ENCODE assay signal across 1 cellular context in the genomic region with DNA sequence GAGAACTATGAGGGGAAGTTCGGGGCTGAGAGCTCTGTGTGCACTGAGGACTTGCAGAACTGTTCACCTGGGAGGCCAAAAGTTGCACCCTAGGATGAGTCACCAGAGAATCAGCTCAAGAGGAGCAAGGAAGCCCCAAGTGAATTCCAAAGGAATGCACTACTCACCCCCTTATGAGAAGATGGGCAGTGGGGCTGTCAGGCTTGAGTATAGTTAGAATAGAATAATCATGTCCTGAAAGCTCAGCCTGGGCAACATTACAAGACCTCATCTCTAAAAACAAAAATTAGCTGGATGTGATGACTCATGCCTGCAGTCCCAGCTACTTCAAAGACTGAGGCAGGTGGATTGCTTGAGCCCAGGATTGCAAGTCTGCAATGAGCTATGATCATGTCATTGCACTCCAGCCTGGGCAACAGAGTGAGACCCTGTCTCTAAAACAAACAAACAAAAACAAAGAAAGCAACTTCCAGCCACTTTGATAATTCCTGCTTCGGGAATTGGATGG.
TF ChIP-seq lines count a peak whose summit lies in the region.

No MANE protein-coding gene starts in this region.

TF ChIP-seq in WTC11, 78 proteins besides CTCF, POLR2A, EP300 and RAD21 (continued from another document):
- TF ChIP-seq, protein P1, sequence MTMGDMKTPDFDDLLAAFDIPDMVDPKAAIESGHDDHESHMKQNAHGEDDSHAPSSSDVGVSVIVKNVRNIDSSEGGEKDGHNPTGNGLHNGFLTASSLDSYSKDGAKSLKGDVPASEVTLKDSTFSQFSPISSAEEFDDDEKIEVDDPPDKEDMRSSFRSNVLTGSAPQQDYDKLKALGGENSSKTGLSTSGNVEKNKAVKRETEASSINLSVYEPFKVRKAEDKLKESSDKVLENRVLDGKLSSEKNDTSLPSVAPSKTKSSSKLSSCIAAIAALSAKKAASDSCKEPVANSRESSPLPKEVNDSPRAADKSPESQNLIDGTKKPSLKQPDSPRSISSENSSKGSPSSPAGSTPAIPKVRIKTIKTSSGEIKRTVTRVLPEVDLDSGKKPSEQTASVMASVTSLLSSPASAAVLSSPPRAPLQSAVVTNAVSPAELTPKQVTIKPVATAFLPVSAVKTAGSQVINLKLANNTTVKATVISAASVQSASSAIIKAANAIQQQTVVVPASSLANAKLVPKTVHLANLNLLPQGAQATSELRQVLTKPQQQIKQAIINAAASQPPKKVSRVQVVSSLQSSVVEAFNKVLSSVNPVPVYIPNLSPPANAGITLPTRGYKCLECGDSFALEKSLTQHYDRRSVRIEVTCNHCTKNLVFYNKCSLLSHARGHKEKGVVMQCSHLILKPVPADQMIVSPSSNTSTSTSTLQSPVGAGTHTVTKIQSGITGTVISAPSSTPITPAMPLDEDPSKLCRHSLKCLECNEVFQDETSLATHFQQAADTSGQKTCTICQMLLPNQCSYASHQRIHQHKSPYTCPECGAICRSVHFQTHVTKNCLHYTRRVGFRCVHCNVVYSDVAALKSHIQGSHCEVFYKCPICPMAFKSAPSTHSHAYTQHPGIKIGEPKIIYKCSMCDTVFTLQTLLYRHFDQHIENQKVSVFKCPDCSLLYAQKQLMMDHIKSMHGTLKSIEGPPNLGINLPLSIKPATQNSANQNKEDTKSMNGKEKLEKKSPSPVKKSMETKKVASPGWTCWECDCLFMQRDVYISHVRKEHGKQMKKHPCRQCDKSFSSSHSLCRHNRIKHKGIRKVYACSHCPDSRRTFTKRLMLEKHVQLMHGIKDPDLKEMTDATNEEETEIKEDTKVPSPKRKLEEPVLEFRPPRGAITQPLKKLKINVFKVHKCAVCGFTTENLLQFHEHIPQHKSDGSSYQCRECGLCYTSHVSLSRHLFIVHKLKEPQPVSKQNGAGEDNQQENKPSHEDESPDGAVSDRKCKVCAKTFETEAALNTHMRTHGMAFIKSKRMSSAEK (CRISPR knock-in tag; IDR thresholded peaks at IDR 0.05; ENCODE audit: borderline replicate concordance): no peak
- TF ChIP-seq EMX1 (CRISPR knock-in tag; IDR thresholded peaks at IDR 0.05) (no peak), RORB (CRISPR knock-in tag; IDR thresholded peaks at IDR 0.05) (no peak), ZNF416 (CRISPR knock-in tag; IDR thresholded peaks at IDR 0.05) (no peak), OVOL2 (CRISPR knock-in tag; IDR thresholded peaks at IDR 0.05; ENCODE audit: borderline replicate concordance) (no peak)
- TF ChIP-seq, protein P2, sequence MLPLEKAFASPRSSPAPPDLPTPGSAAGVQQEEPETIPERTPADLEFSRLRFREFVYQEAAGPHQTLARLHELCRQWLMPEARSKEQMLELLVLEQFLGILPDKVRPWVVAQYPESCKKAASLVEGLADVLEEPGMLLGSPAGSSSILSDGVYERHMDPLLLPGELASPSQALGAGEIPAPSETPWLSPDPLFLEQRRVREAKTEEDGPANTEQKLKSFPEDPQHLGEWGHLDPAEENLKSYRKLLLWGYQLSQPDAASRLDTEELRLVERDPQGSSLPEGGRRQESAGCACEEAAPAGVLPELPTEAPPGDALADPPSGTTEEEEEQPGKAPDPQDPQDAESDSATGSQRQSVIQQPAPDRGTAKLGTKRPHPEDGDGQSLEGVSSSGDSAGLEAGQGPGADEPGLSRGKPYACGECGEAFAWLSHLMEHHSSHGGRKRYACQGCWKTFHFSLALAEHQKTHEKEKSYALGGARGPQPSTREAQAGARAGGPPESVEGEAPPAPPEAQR (CRISPR knock-in tag; IDR thresholded peaks at IDR 0.05): no peak
- TF ChIP-seq, protein P3, sequence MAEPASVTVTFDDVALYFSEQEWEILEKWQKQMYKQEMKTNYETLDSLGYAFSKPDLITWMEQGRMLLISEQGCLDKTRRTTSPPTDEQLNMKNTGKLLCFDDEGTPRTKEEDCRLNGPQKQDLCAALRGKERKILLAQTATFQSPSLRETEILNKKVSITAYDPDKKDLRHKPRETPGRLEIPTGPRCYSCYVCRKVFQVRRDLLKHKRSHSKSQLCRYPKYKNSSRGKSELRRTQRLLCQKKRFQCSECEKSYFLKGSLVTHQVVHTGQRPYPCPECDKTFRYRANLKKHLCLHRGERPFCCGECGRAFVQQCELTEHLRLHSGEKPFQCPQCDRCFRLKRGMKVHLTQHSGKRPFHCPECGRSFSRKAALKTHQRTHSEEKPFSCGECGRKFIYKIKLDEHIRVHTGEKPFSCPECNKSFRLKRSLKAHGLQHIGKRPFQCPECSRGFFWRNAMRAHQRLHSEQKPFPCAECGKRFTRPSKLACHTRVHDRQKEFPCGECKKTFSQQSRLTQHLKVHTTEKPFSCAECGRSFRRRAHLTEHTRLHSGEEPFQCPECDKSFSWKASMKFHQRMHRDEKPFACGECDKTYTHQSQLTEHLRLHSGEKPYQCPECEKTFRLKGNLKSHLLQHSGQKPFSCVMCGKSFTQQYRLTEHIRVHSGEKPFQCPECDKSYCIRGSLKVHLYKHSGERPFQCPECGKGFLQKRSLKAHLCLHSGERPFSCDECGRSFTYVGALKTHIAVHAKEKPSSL (CRISPR knock-in tag; conservative IDR thresholded peaks at IDR 0.05): no peak
